In the genomic region with DNA sequence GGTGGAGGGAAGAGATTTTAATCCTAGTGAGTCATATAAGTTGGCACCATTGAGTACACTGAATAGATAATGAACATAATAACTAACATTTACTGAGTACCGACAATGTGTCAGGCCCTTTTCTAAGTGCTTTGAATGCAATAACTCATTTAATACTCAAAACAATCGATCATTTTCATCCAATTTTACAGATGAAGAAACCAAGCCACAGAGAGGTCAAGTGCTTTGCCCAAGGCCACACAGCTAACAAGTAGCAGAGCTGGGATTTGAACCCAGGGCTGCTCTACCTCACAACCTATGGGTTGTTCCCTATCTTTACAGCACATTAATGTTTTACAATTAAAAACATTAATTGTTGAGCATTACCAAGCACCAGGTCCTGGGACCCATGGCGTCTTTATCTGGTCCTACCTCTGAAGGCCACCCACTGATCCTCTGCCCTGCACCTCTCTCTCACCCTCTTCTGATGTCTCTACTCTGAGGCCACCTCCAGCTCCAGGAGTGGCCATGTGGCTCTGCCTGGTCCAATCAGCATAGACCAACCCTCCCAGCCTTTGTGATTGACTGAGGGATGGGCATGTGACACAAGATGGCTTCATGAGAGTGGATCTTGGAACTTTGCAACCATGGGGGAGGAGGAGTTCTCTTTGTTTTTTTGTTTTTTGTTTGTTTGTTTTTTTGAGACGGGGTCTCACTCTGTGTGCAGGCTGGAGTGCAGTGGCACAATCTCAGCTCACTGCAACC, we compare ENCODE assay signal across 25 cellular contexts.
DNase-seq lines count a peak whose midpoint lies in the region; ATAC-seq, FAIRE-seq and TF ChIP-seq lines count a peak whose summit lies in the region.
"Had no signal": no experiment of that assay in that cellular context is flagged by ENCODE, and none has a peak within 500 bp of the region (broad histone marks: within the 10 kb centered on the region; RNA-seq: fewer than 3 reads in every experiment).

No MANE protein-coding gene starts in this region.

- TF ChIP-seq CTCF in HepG2 (CRISPR knock-in tag; IDR thresholded peaks at IDR 0.05) (no peak), right lobe of liver (IDR thresholded peaks at IDR 0.05) (no peak), GM10266 (IDR thresholded peaks at IDR 0.05; ENCODE audit: control insufficient read depth, insufficient read depth, low read depth, missing control alignments) (no peak)

- H3K9me3 Mint-ChIP-seq in T-cell: no peaks in the 10 kb centered on the region
- H3K9me3 Mint-ChIP-seq: activated CD4-positive, alpha-beta memory T cell treated with anti-CD3 and anti-CD28 coated beads for 36 hours; type B pancreatic cell had no signal

- H2AK5ac ChIP-seq in mesendoderm (ENCODE audit: low read length): no peak overlapping the region

- TF ChIP-seq POLR2A in HepG2 (IDR thresholded peaks at IDR 0.05; ENCODE audit: insufficient read depth in 1 of 2, low read depth in 2 of 2, low read length in 2 of 2) (no peak), right lobe of liver (IDR thresholded peaks at IDR 0.05) (no peak)

- no peaks in the 10 kb centered on the region for H3K79me2 ChIP-seq in HepG2 (ENCODE audit: insufficient read depth, low read length)
- H3K79me2 ChIP-seq in mesendoderm (ENCODE audit: control insufficient read depth, insufficient read depth, low read length): no peaks in the 10 kb centered on the region

- no peak overlapping the region for H2BK120ac ChIP-seq in mesendoderm (ENCODE audit: low read depth, low read length)

- no peaks in the 10 kb centered on the region for H3K9me3 ChIP-seq in HepG2 (ENCODE audit: low read length)
- no peaks in the 10 kb centered on the region for H3K9me3 ChIP-seq in right lobe of liver
- H3K9me3 ChIP-seq: body of pancreas, spleen had no signal

- H3K27ac Mint-ChIP-seq in T-cell: no peak overlapping the region
- H3K27ac Mint-ChIP-seq: activated CD4-positive, alpha-beta memory T cell treated with anti-CD3 and anti-CD28 coated beads for 36 hours; type B pancreatic cell had no signal

- no peak for DNase-seq in HepG2 (ENCODE audit: low spot score)
- DNase-seq in right lobe of liver: no peak
- peak; percentile 24 for DNase-seq in mesendoderm
- DNase-seq in H7: no peak
- no peak for DNase-seq in T-cell
- DNase-seq in GM10266 (ENCODE audit: extremely low spot score): no peak
- no peak for DNase-seq in stimulated activated CD8-positive, alpha-beta memory T cell treated with anti-CD3 and anti-CD28 coated beads, Interleukin-4, amount 100 ng/mL, for 48 hours
- DNase-seq: activated CD4-positive, alpha-beta memory T cell treated with anti-CD3 and anti-CD28 coated beads for 36 hours; activated CD4-positive, CD25-positive, alpha-beta regulatory T cell; activated effector memory CD4-positive, alpha-beta T cell treated with Interleukin-2 at 50 U/mL for 16 hours; Calu3; effector CD4-positive, alpha-beta T cell; NCI-H1105; NCI-H510A; retina; spleen; stimulated activated CD4-positive, alpha-beta T cell treated with anti-CD3 and anti-CD28 coated beads, Interleukin-4, amount 100 ng/mL, for 24 hours; stimulated activated naive CD8-positive, alpha-beta T cell treated with anti-CD3 and anti-CD28 coated beads, Interleukin-15, Interleukin-2, amounts not matched to agents 100 U/mL and 50 U/mL, for 24 hours had no signal

- H3K4ac ChIP-seq in mesendoderm (ENCODE audit: low read depth, low read length): no peak overlapping the region

- no peaks in the 10 kb centered on the region for H3K36me3 ChIP-seq in HepG2 (replicated peaks in 1 of 2; ENCODE audit: control insufficient read depth in 1 of 2, insufficient read depth in 2 of 2, low read length in 2 of 2)
- no peaks in the 10 kb centered on the region for H3K36me3 ChIP-seq in right lobe of liver
- no peaks in the 10 kb centered on the region for H3K36me3 ChIP-seq in mesendoderm (ENCODE audit: control insufficient read depth, insufficient read depth, low read length)
- no peaks in the 10 kb centered on the region for H3K36me3 ChIP-seq in H7 (replicated peaks; ENCODE audit: control insufficient read depth, insufficient read depth, low read length)
- H3K36me3 ChIP-seq: spleen had no signal

- in situ Hi-C loops in HepG2 (cut with HindIII; ENCODE audit: extremely low pct_ligation_motif_present, low pct_unique_long_range_greater_than_20kb): no loop called here

- H3K27me3 ChIP-seq in HepG2 (ENCODE audit: control insufficient read depth in 1 of 2, insufficient read depth in 2 of 2, low read length in 2 of 2) (peaks cover 0 to 15% of the 10 kb centered on the region in 2 experiments; a peak in 3 of 5 replicates), right lobe of liver (no peaks in the 10 kb centered on the region), mesendoderm (ENCODE audit: insufficient read depth, low read length, poor library complexity) (no peaks in the 10 kb centered on the region), H7 (ENCODE audit: control insufficient read depth, insufficient read depth, low read length) (no peaks in the 10 kb centered on the region)
- H3K27me3 ChIP-seq: body of pancreas had no signal

- no peaks in the 10 kb centered on the region for H3K36me3 Mint-ChIP-seq in T-cell
- H3K36me3 Mint-ChIP-seq: activated CD4-positive, alpha-beta memory T cell treated with anti-CD3 and anti-CD28 coated beads for 36 hours; type B pancreatic cell had no signal

- H3K27ac ChIP-seq in HepG2 (ENCODE audit: extremely low read length, insufficient read depth, low read length) (no peak overlapping the region), right lobe of liver (no peak overlapping the region), mesendoderm (ENCODE audit: low read depth, low read length) (no peak overlapping the region)
- H3K27ac ChIP-seq: body of pancreas, C4-2B, spleen had no signal

- no peaks in the 10 kb centered on the region for H3K4me1 Mint-ChIP-seq in T-cell

- no peak for TF ChIP-seq RAD21 in HepG2 (CRISPR knock-in tag; IDR thresholded peaks at IDR 0.05)

- peaks cover 12 to 17% of the 10 kb centered on the region in 2 donors for H3K27me3 Mint-ChIP-seq in T-cell

- H2BK5ac ChIP-seq in mesendoderm (ENCODE audit: low read length): no peak overlapping the region

- H3K4me3 ChIP-seq in HepG2 (replicated peaks in 1 of 3; ENCODE audit: insufficient read depth in 1 of 3, low read depth in 2 of 3, low read length in 3 of 3) (no peak overlapping the region), right lobe of liver (no peak overlapping the region), mesendoderm (ENCODE audit: low read length) (no peak overlapping the region), H7 (ENCODE audit: insufficient read depth, low read depth, low read length) (no peak overlapping the region)
- H3K4me3 ChIP-seq: body of pancreas, lung, spleen had no signal

- no peak overlapping the region for H3K4me2 ChIP-seq in HepG2 (ENCODE audit: low read depth, low read length)
- H3K4me2 ChIP-seq in mesendoderm (ENCODE audit: low read length): no peak overlapping the region

- no peak overlapping the region for H3K23ac ChIP-seq in mesendoderm (ENCODE audit: low read length)

- H3K4me1 ChIP-seq in HepG2 (ENCODE audit: insufficient read depth, low read length) (no peaks in the 10 kb centered on the region), right lobe of liver (no peaks in the 10 kb centered on the region), mesendoderm (ENCODE audit: control insufficient read depth, low read depth, low read length) (no peaks in the 10 kb centered on the region)
- H3K4me1 ChIP-seq: body of pancreas had no signal

- intact Hi-C loops in HepG2 (cut with micrococcal nuclease; ENCODE audit: unreplicated experiment): no loop called here
- intact Hi-C loops in right lobe of liver (cut with DNase I): no loop called here

- WGBS in HepG2 (ENCODE audit: low lambda C conversion rate): 54% methylated on average over 4 of the region's 4 CpGs
- 83% methylated on average over 3 of the region's 4 CpGs for WGBS in right lobe of liver (ENCODE audit: insufficient coverage, low coverage, low lambda C conversion rate, missing lambda C conversion rate)
- WGBS in mesendoderm (ENCODE audit: extremely low coverage, insufficient coverage, low lambda C conversion rate): no CpG with 5 or more reads among the region's 4 CpGs

- H4K20me1 ChIP-seq in HepG2 (ENCODE audit: insufficient read depth, low read length): no peaks in the 10 kb centered on the region

- H4K5ac ChIP-seq in mesendoderm (ENCODE audit: low read length): no peak overlapping the region

- TF ChIP-seq EP300 in HepG2 (IDR thresholded peaks at IDR 0.05; ENCODE audit: low read depth in 2 of 2, low read length in 2 of 2) (no peak), HepG2 (CRISPR knock-in tag; IDR thresholded peaks at IDR 0.05; ENCODE audit: borderline replicate concordance) (no peak)

- FAIRE-seq in HepG2 (lab: Jason Lieb, UNC): no peak
- FAIRE-seq: GM18507 had no signal

- no peak overlapping the region for H4K8ac ChIP-seq in mesendoderm (ENCODE audit: low read depth, low read length)

- CTCF ChIA-PET in HepG2 (lab: Yijun Ruan, JAX; ENCODE audit: low intra/inter-chr PET ratio, low total read pairs) (no interaction called here), T-cell (lab: Charles Lee) (no interaction called here)

- no peak overlapping the region for H3K4me3 Mint-ChIP-seq in T-cell
- H3K4me3 Mint-ChIP-seq: activated CD4-positive, alpha-beta memory T cell treated with anti-CD3 and anti-CD28 coated beads for 36 hours; type B pancreatic cell had no signal

- no TSS peak for BruUV-seq in HepG2 (replicated peaks; lab: Mats Ljungman, UMichigan)

- H3K56ac ChIP-seq in mesendoderm (ENCODE audit: low read length): no peak overlapping the region

- H3K9ac ChIP-seq in HepG2 (ENCODE audit: insufficient read depth, low read depth, low read length) (no peak overlapping the region), mesendoderm (ENCODE audit: low read length) (no peak overlapping the region)

- no peaks in the 10 kb centered on the region for H3K79me1 ChIP-seq in mesendoderm (ENCODE audit: low read length)

- POLR2A ChIA-PET in HepG2 (lab: Yijun Ruan, JAX): no interaction called here
- POLR2A ChIA-PET in T-cell (lab: Charles Lee): no interaction called here

- no peak overlapping the region for H2BK15ac ChIP-seq in mesendoderm (replicated peaks; ENCODE audit: low read depth)

- H3K18ac ChIP-seq in mesendoderm (ENCODE audit: low read length): no peak overlapping the region

- ATAC-seq in HepG2 (no peak), right lobe of liver (no peak), SK-N-SH treated with all-trans-retinoic acid at 6 μM for 48 hours (peak; percentile 34; the same call in 1 of the 3 replicates), T-cell (replicated peaks in 1 of 4) (no peak)
- ATAC-seq: body of pancreas, Panc1 had no signal

- H2AFZ ChIP-seq in HepG2 (ENCODE audit: low read length): no peak overlapping the region
